13 cellular contexts compared by ENCODE assay signal in genomic region chr4:6257243-6258025, GRCh38. TPM values are rescaled to one million over a fixed set of nuclear protein-coding genes. Genes with fewer than 3 reads are reported as not detected.
DNase-seq lines count a peak whose midpoint lies in the region; ATAC-seq and TF ChIP-seq lines count a peak whose summit lies in the region.
"Had no signal": no experiment of that assay in that cellular context is flagged by ENCODE, and none has a peak within 500 bp of the region (broad histone marks: within the 10 kb centered on the region; RNA-seq: fewer than 3 reads in every experiment).

No MANE protein-coding gene starts in this region.

- no peak for TF ChIP-seq POLR2A in esophagus squamous epithelium (IDR thresholded peaks at IDR 0.05)

- H3K4me3 ChIP-seq in esophagus squamous epithelium: no peak overlapping the region
- H3K4me3 ChIP-seq: SJSA1, vagina had no signal

- H3K36me3 ChIP-seq in esophagus squamous epithelium: no peaks in the 10 kb centered on the region
- H3K36me3 ChIP-seq: SJSA1, vagina had no signal

- H3K27ac ChIP-seq in esophagus squamous epithelium: peak overlapping the region in 1 of 4 donors; percentile 28
- H3K27ac ChIP-seq: HL-60, SJSA1, vagina had no signal

- intact Hi-C loops in sciatic nerve (cut with DNase I) (no loop called here), esophagus squamous epithelium (cut with DNase I) (loop anchor here (10.0 kb wide), 1 partner anchor 287 kb away; no protein-coding TSS in a partner anchor)

- H3K4me1 ChIP-seq in esophagus squamous epithelium: peaks cover 0 to 3% (median 0%) of the 10 kb centered on the region in 3 donors
- H3K4me1 ChIP-seq: SJSA1, vagina had no signal

- 33 to 48% methylated on average over 19 of the region's 19 CpGs for WGBS in esophagus squamous epithelium, 2 donors

- peak; percentile 36 for DNase-seq in SKM-1 treated with dmso at 0.1 percent for 144 hours (lab: John Stamatoyannopoulos, UW; ENCODE audit: unreplicated experiment)
- no peak for DNase-seq in SKM-1 (lab: John Stamatoyannopoulos, UW; ENCODE audit: unreplicated experiment)
- DNase-seq in NOMO-1 treated with dmso at 0.1 percent for 144 hours (lab: John Stamatoyannopoulos, UW; ENCODE audit: unreplicated experiment): peak; percentile 84
- peak; percentile 21 for DNase-seq in glomerular visceral epithelial cell (ENCODE audit: extremely low spot score)
- no peak for DNase-seq in sciatic nerve (ENCODE audit: low spot score)
- DNase-seq in NCI-H187 treated with DMSO at 0.1 percent for 48 hours (lab: John Stamatoyannopoulos, UW): no peak
- DNase-seq in esophagus squamous epithelium (lab: John Stamatoyannopoulos, UW): no peak
- DNase-seq: central memory CD4-positive, alpha-beta T cell; NCI-H2081 had no signal

- peaks cover 0 to 37% (median 0%) of the 10 kb centered on the region in 4 donors for H3K27me3 ChIP-seq in esophagus squamous epithelium
- H3K27me3 ChIP-seq: SJSA1, vagina had no signal

- TF ChIP-seq CTCF in esophagus squamous epithelium (IDR thresholded peaks at IDR 0.05): no peak

- H3K9me3 ChIP-seq in esophagus squamous epithelium: no peaks in the 10 kb centered on the region
- H3K9me3 ChIP-seq: SJSA1, vagina had no signal

- ATAC-seq in sciatic nerve (peak; percentile 56), GM19324 (IDR thresholded peaks at IDR 0.05; ENCODE audit: low FRiP score, unreplicated experiment) (no peak)

RNA-seq across cellular contexts. Expression of gene WFS1, which starts 12.2 kb away (rescaled TPM):
- 39.2 TPM for total RNA-seq in sciatic nerve
- 10 to 100 TPM in 2 of 4 donors, 1 to 10 TPM in 2; 6.5 to 20.4 (median 9.6) TPM for total RNA-seq in esophagus squamous epithelium

RNA-seq across cellular contexts. Expression of gene JAKMIP1, which starts 57.1 kb away (rescaled TPM):
- 0.76 TPM for total RNA-seq in sciatic nerve
- 1 to 10 TPM in 3 of 4 donors, under 1 TPM in 1; 0.67 to 1.3 (median 1.1) TPM for total RNA-seq in esophagus squamous epithelium
- total RNA-seq: SJSA1 had no signal

Comparison
In these comparisons a context has a peak if more than half of its experiments do, and no peak if none do; other contexts are left out.
1. DNase-seq: peak in SKM-1 treated with dmso at 0.1 percent for 144 hours (single experiment), NOMO-1 treated with dmso at 0.1 percent for 144 hours (single experiment) and glomerular visceral epithelial cell (single experiment); none in SKM-1 (single experiment), sciatic nerve (single experiment), NCI-H187 treated with DMSO at 0.1 percent for 48 hours (single experiment) and esophagus squamous epithelium (single experiment).